Comparison of ENCODE assay signal across 24 cellular contexts in genomic region chr1:157301477-157302198, GRCh38.
"Had no signal": no experiment of that assay in that cellular context is flagged by ENCODE, and none has a peak within 500 bp of the region (broad histone marks: within the 10 kb centered on the region; RNA-seq: fewer than 3 reads in every experiment).

No MANE protein-coding gene starts in this region.

- H3K36me3 Mint-ChIP-seq: activated CD8-positive, alpha-beta memory T cell treated with anti-CD3 and anti-CD28 coated beads, Interleukin-2, amount 10 ng/mL, durations not matched to agents 7 days and 5 days; activated naive CD4-positive, alpha-beta T cell treated with anti-CD3 and anti-CD28 coated beads, Interleukin-2, amount 50 U/mL, for 24 hours; IgD-negative memory B cell; WTC11 had no signal

- H3K9me3 Mint-ChIP-seq: activated naive CD4-positive, alpha-beta T cell treated with anti-CD3 and anti-CD28 coated beads, Interleukin-2, amount 50 U/mL, for 24 hours; activated T-cell treated with anti-CD3 and anti-CD28 coated beads, Interleukin-2, amount 50 U/mL, for 24 hours; activated T-helper 1 cell treated with anti-CD3 and anti-CD28 coated beads, Interleukin-12 subunit alpha, Interleukin-12 subunit beta, Interleukin-2, Interleukin-4 antibody, amounts not matched to agents 30 ng/mL and 10 ng/mL and 1 ng/mL, durations not matched to agents 14 hours and 24 hours and 36 hours; IgD-negative memory B cell; WTC11 had no signal

- ATAC-seq: activated CD8-positive, alpha-beta memory T cell treated with anti-CD3 and anti-CD28 coated beads, Interleukin-2, amount 10 ng/mL, durations not matched to agents 7 days and 5 days; T-helper 17 cell; WTC11 had no signal

- DNase-seq: activated CD4-positive, alpha-beta T cell treated with anti-CD3 and anti-CD28 coated beads for 48 hours; activated CD4-positive, alpha-beta T cell treated with anti-CD3 and anti-CD28 coated beads, Interleukin-2, amount 50 U/mL, for 48 hours; activated CD4-positive, CD25-positive, alpha-beta regulatory T cell treated with anti-CD3 and anti-CD28 coated beads, Interleukin-2, amount 50 U/mL, for 72 hours; activated CD8-positive, alpha-beta memory T cell treated with anti-CD3 and anti-CD28 coated beads, Interleukin-2, amount 10 ng/mL, durations not matched to agents 7 days and 5 days; activated effector memory CD4-positive, alpha-beta T cell treated with Interleukin-2 at 50 U/mL for 16 hours; activated naive CD4-positive, alpha-beta T cell; activated T-cell treated with anti-CD3 and anti-CD28 coated beads, Interleukin-2, amount 50 U/mL, for 24 hours; aorta; central memory CD4-positive, alpha-beta T cell; MG63; NCI-H1105; NCI-H1436; NCI-H187; NCI-H2081; NCI-H2171 treated with DMSO at 0.1 percent for 48 hours; NCI-H226; NCI-H69; SIG-M5; T-helper 17 cell; T-helper 9 cell had no signal

- H3K27ac Mint-ChIP-seq: activated CD8-positive, alpha-beta memory T cell treated with anti-CD3 and anti-CD28 coated beads, Interleukin-2, amount 10 ng/mL, durations not matched to agents 7 days and 5 days; activated naive CD4-positive, alpha-beta T cell treated with anti-CD3 and anti-CD28 coated beads, Interleukin-2, amount 50 U/mL, for 24 hours; activated T-cell treated with anti-CD3 and anti-CD28 coated beads, Interleukin-2, amount 50 U/mL, for 24 hours; activated T-helper 1 cell treated with anti-CD3 and anti-CD28 coated beads, Interleukin-12 subunit alpha, Interleukin-12 subunit beta, Interleukin-2, Interleukin-4 antibody, amounts not matched to agents 30 ng/mL and 10 ng/mL and 1 ng/mL, durations not matched to agents 14 hours and 24 hours and 36 hours; IgD-negative memory B cell; T-helper 17 cell; WTC11 had no signal

- H3K4me1 Mint-ChIP-seq: activated CD8-positive, alpha-beta memory T cell treated with anti-CD3 and anti-CD28 coated beads, Interleukin-2, amount 10 ng/mL, durations not matched to agents 7 days and 5 days; activated naive CD4-positive, alpha-beta T cell treated with anti-CD3 and anti-CD28 coated beads, Interleukin-2, amount 50 U/mL, for 24 hours; IgD-negative memory B cell; T-helper 17 cell; WTC11 had no signal

- H3K4me3 Mint-ChIP-seq: activated CD8-positive, alpha-beta memory T cell treated with anti-CD3 and anti-CD28 coated beads, Interleukin-2, amount 10 ng/mL, durations not matched to agents 7 days and 5 days; activated naive CD4-positive, alpha-beta T cell treated with anti-CD3 and anti-CD28 coated beads, Interleukin-2, amount 50 U/mL, for 24 hours; activated T-cell treated with anti-CD3 and anti-CD28 coated beads, Interleukin-2, amount 50 U/mL, for 24 hours; activated T-helper 1 cell treated with anti-CD3 and anti-CD28 coated beads, Interleukin-12 subunit alpha, Interleukin-12 subunit beta, Interleukin-2, Interleukin-4 antibody, amounts not matched to agents 30 ng/mL and 10 ng/mL and 1 ng/mL, durations not matched to agents 14 hours and 24 hours and 36 hours; IgD-negative memory B cell; T-helper 17 cell; WTC11 had no signal

- H3K27me3 Mint-ChIP-seq: activated T-cell treated with anti-CD3 and anti-CD28 coated beads, Interleukin-2, amount 50 U/mL, for 24 hours; IgD-negative memory B cell had no signal
